12 cellular contexts compared by ENCODE assay signal in genomic region chr2:135299656-135300244, GRCh38.
DNase-seq lines count a peak whose midpoint lies in the region; ATAC-seq and TF ChIP-seq lines count a peak whose summit lies in the region.
"Had no signal": no experiment of that assay in that cellular context is flagged by ENCODE, and none has a peak within 500 bp of the region (broad histone marks: within the 10 kb centered on the region; RNA-seq: fewer than 3 reads in every experiment).

No MANE protein-coding gene starts in this region.

- H3K27me3 ChIP-seq in IMR-90 (ENCODE audit: control insufficient read depth, insufficient read depth, low read length): no peaks in the 10 kb centered on the region
- H3K27me3 ChIP-seq in thyroid gland: no peaks in the 10 kb centered on the region
- H3K27me3 ChIP-seq: upper lobe of right lung had no signal

- DNase-seq in AML-193 (lab: John Stamatoyannopoulos, UW): peak; percentile 44 to 64
- peak; percentile 38 for DNase-seq in IMR-90
- peak; percentile 5 to 42 for DNase-seq in cardiac fibroblast (ENCODE audit: low read depth in 2 of 2)
- no peak for DNase-seq in NCI-H1436 (lab: John Stamatoyannopoulos, UW)
- DNase-seq in thyroid gland: no peak
- DNase-seq in DMS 273 (lab: John Stamatoyannopoulos, UW; ENCODE audit: unreplicated experiment): no peak
- DNase-seq: activated naive CD4-positive, alpha-beta T cell treated with Interleukin-2 at 50 U/mL for 16 hours; C1 segment of cervical spinal cord; stimulated activated CD4-positive, alpha-beta T cell treated with anti-CD3 and anti-CD28 coated beads, Interleukin-15, amount 100 ng/mL, for 24 hours; upper lobe of right lung had no signal

- ATAC-seq in GM21423 (IDR thresholded peaks at IDR 0.05; ENCODE audit: unreplicated experiment) (peak; percentile 80), IMR-90 (ENCODE audit: low read depth) (peak; percentile 68), GM21717 (IDR thresholded peaks at IDR 0.05; ENCODE audit: unreplicated experiment) (no peak)
- ATAC-seq: upper lobe of right lung had no signal

- no peak overlapping the region for H2AK9ac ChIP-seq in IMR-90 (replicated peaks; ENCODE audit: low read depth, low read length, poor library complexity)

- POLR2A ChIA-PET in IMR-90 (lab: Charles Lee; ENCODE audit: unreplicated experiment): no interaction called here

- no peak overlapping the region for H2BK120ac ChIP-seq in IMR-90 (ENCODE audit: low read depth, low read length)

- no peak overlapping the region for H2BK5ac ChIP-seq in IMR-90 (ENCODE audit: low read depth, low read length, poor library complexity, severe bottlenecking)

- no peaks in the 10 kb centered on the region for H3K36me3 ChIP-seq in IMR-90 (ENCODE audit: control insufficient read depth, insufficient read depth, low read length)
- no peaks in the 10 kb centered on the region for H3K36me3 ChIP-seq in thyroid gland
- H3K36me3 ChIP-seq: upper lobe of right lung had no signal

- in situ Hi-C loops in IMR-90 (cut with MboI; ENCODE audit: low sequenced_read_pairs): no loop called here

- H3K9me1 ChIP-seq in IMR-90 (ENCODE audit: insufficient read depth, low read length): no peaks in the 10 kb centered on the region

- no peak overlapping the region for H3K56ac ChIP-seq in IMR-90 (ENCODE audit: extremely low read depth, insufficient read depth, low read length)

- no TSS peak for BruUV-seq in IMR-90 (replicated peaks; lab: Mats Ljungman, UMichigan)

- H2AK5ac ChIP-seq in IMR-90 (ENCODE audit: low read depth, low read length): no peak overlapping the region

- intact Hi-C loops in IMR-90 (cut with micrococcal nuclease) (no loop called here), thyroid gland (cut with DNase I) (no loop called here)

- H3K27ac ChIP-seq in IMR-90 (ENCODE audit: insufficient read depth, low read length): no peak overlapping the region
- no peak overlapping the region for H3K27ac ChIP-seq in thyroid gland
- H3K27ac ChIP-seq: upper lobe of right lung had no signal

- H3K18ac ChIP-seq in IMR-90 (ENCODE audit: low read depth, low read length): no peak overlapping the region

- H4K5ac ChIP-seq in IMR-90 (ENCODE audit: low read depth, low read length): no peak overlapping the region

- dilution Hi-C loops in IMR-90 (cut with HindIII; ENCODE audit: low sequenced_read_pairs, unreplicated experiment): no loop called here

- CTCF ChIA-PET in IMR-90 (lab: Yijun Ruan, JAX): no interaction called here

- H2BK20ac ChIP-seq in IMR-90 (ENCODE audit: low read depth, low read length): no peak overlapping the region

- no peak overlapping the region for H4K8ac ChIP-seq in IMR-90 (ENCODE audit: low read depth in 2 of 2, low read length in 2 of 2)

- H3K4me1 ChIP-seq in IMR-90 (ENCODE audit: control insufficient read depth, insufficient read depth, low read length): no peaks in the 10 kb centered on the region
- H3K4me1 ChIP-seq in thyroid gland: no peaks in the 10 kb centered on the region
- H3K4me1 ChIP-seq: upper lobe of right lung had no signal

- WGBS in IMR-90 (ENCODE audit: extremely low coverage in 2 of 2, insufficient read length in 1 of 2), 2 experiments: no CpG with 5 or more reads among the region's 1 CpG
- 94 to 98% methylated on average over 1 of the region's 1 CpG for WGBS in thyroid gland, 2 donors

- H3K14ac ChIP-seq in IMR-90 (replicated peaks; ENCODE audit: low read depth, low read length): no peak overlapping the region

- TF ChIP-seq RAD21 in IMR-90 (IDR thresholded peaks at IDR 0.05; ENCODE audit: low read length): no peak

- H3K4me3 ChIP-seq in IMR-90 (ENCODE audit: insufficient read depth, low read depth, low read length) (no peak overlapping the region), cardiac fibroblast (replicated peaks in 1 of 2; ENCODE audit: low read depth in 2 of 2, low read length in 2 of 2) (no peak overlapping the region), thyroid gland (replicated peaks in 1 of 3) (no peak overlapping the region)
- H3K4me3 ChIP-seq: upper lobe of right lung had no signal

- TF ChIP-seq POLR2A in IMR-90 (IDR thresholded peaks at IDR 0.05; ENCODE audit: low read depth, low read length) (no peak), thyroid gland (IDR thresholded peaks at IDR 0.05) (no peak)

- TF ChIP-seq CTCF in IMR-90 (conservative IDR thresholded peaks at IDR 0.05; ENCODE audit: low read depth, low read length) (no peak), cardiac fibroblast (IDR thresholded peaks at IDR 0.05; ENCODE audit: low read depth, low read length) (no peak), thyroid gland (IDR thresholded peaks at IDR 0.05) (no peak)

- no peak overlapping the region for H3K4ac ChIP-seq in IMR-90 (ENCODE audit: low read depth, low read length)

- no peak overlapping the region for H3K23ac ChIP-seq in IMR-90 (ENCODE audit: low read depth, low read length)

- H3K79me1 ChIP-seq in IMR-90 (ENCODE audit: low read depth in 1 of 2, low read length in 2 of 2): no peaks in the 10 kb centered on the region

- no peak overlapping the region for H4K91ac ChIP-seq in IMR-90 (ENCODE audit: insufficient read depth, low read depth, low read length)

- H4K20me1 ChIP-seq in IMR-90 (ENCODE audit: insufficient read depth, low read length): no peaks in the 10 kb centered on the region

- H2AFZ ChIP-seq in IMR-90 (replicated peaks; ENCODE audit: low read length, poor library complexity): no peak overlapping the region

- H2BK15ac ChIP-seq in IMR-90 (ENCODE audit: low read depth, low read length): no peak overlapping the region

- H3K4me2 ChIP-seq in IMR-90 (ENCODE audit: low read depth, low read length): no peak overlapping the region

- no peak overlapping the region for H3K9ac ChIP-seq in IMR-90 (ENCODE audit: low read depth, low read length)

- H3K9me3 ChIP-seq in IMR-90 (ENCODE audit: control insufficient read depth, insufficient read depth, low read length): peaks cover 3% of the 10 kb centered on the region; the same call in 1 of the 2 replicates
- no peaks in the 10 kb centered on the region for H3K9me3 ChIP-seq in thyroid gland

TF ChIP-seq in IMR-90, 13 proteins besides CTCF, POLR2A, EP300 and RAD21:
- TF ChIP-seq MAFK (IDR thresholded peaks at IDR 0.05; ENCODE audit: low read depth, low read length) (peak; percentile 89), ELK1 (IDR thresholded peaks at IDR 0.05; ENCODE audit: borderline replicate concordance, low read depth, low read length) (no peak)

Comparison
In these comparisons a context has a peak if more than half of its experiments do, and no peak if none do; other contexts are left out.
1. DNase-seq: peak in AML-193 (2 of 2), IMR-90 (single experiment) and cardiac fibroblast (2 of 2); none in NCI-H1436 (single experiment), thyroid gland (0 of 2) and DMS 273 (single experiment).